ENCODE assay signal across 9 cellular contexts in genomic region chr2:117980783-117981676, GRCh38. TPM values are rescaled to one million over a fixed set of nuclear protein-coding genes. Genes with fewer than 3 reads are reported as not detected.
DNase-seq lines count a peak whose midpoint lies in the region; ATAC-seq and TF ChIP-seq lines count a peak whose summit lies in the region.
"Had no signal": no experiment of that assay in that cellular context is flagged by ENCODE, and none has a peak within 500 bp of the region (broad histone marks: within the 10 kb centered on the region; RNA-seq: fewer than 3 reads in every experiment).

No MANE protein-coding gene starts in this region.

- H3K4me3 Mint-ChIP-seq in activated T-helper 2 cell treated with anti-CD3 and anti-CD28 coated beads, Interferon-gamma antibody, Interleukin-2, Interleukin-4, amounts not matched to agents 10 μg/mL and 5 μg/mL and 100 μg/mL, durations not matched to agents 14 hours and 24 hours and 36 hours (ENCODE audit: low read depth) = no peak overlapping the region
- no peak overlapping the region for H3K4me3 Mint-ChIP-seq in type B pancreatic cell

- ATAC-seq in HG03039 (IDR thresholded peaks at IDR 0.05; ENCODE audit: unreplicated experiment) = no peak

- intact Hi-C loops in activated T-helper 2 cell treated with anti-CD3 and anti-CD28 coated beads, Interferon-gamma antibody, Interleukin-2, Interleukin-4, amounts not matched to agents 10 μg/mL and 5 μg/mL and 100 μg/mL, durations not matched to agents 14 hours and 24 hours and 36 hours (cut with micrococcal nuclease) = no loop called here

- H3K27me3 Mint-ChIP-seq in activated T-helper 2 cell treated with anti-CD3 and anti-CD28 coated beads, Interferon-gamma antibody, Interleukin-2, Interleukin-4, amounts not matched to agents 10 μg/mL and 5 μg/mL and 100 μg/mL, durations not matched to agents 14 hours and 24 hours and 36 hours (ENCODE audit: low read depth) = no peaks in the 10 kb centered on the region
- no peaks in the 10 kb centered on the region for H3K27me3 Mint-ChIP-seq in type B pancreatic cell

- no peak overlapping the region for H3K27ac Mint-ChIP-seq in activated T-helper 2 cell treated with anti-CD3 and anti-CD28 coated beads, Interferon-gamma antibody, Interleukin-2, Interleukin-4, amounts not matched to agents 10 μg/mL and 5 μg/mL and 100 μg/mL, durations not matched to agents 14 hours and 24 hours and 36 hours
- H3K27ac Mint-ChIP-seq in type B pancreatic cell = no peak overlapping the region

- no peaks in the 10 kb centered on the region for H3K4me1 Mint-ChIP-seq in activated T-helper 2 cell treated with anti-CD3 and anti-CD28 coated beads, Interferon-gamma antibody, Interleukin-2, Interleukin-4, amounts not matched to agents 10 μg/mL and 5 μg/mL and 100 μg/mL, durations not matched to agents 14 hours and 24 hours and 36 hours (ENCODE audit: low read depth)
- peaks cover 4% of the 10 kb centered on the region for H3K4me1 Mint-ChIP-seq in type B pancreatic cell (ENCODE audit: unreplicated experiment)

- no peaks in the 10 kb centered on the region for H3K9me3 Mint-ChIP-seq in activated T-helper 2 cell treated with anti-CD3 and anti-CD28 coated beads, Interferon-gamma antibody, Interleukin-2, Interleukin-4, amounts not matched to agents 10 μg/mL and 5 μg/mL and 100 μg/mL, durations not matched to agents 14 hours and 24 hours and 36 hours
- H3K9me3 Mint-ChIP-seq in type B pancreatic cell = no peaks in the 10 kb centered on the region

- peak overlapping the region; percentile 88 for H3K27ac ChIP-seq in epithelial cell of prostate

- DNase-seq in AG20443 (ENCODE audit: low spot score) (peak; percentile 53), MV-4-11 (lab: John Stamatoyannopoulos, UW) (peak; percentile 72), epithelial cell of prostate (ENCODE audit: low read depth, low spot score) (peak; percentile 80), non-pigmented ciliary epithelial cell (ENCODE audit: low read depth) (peak; percentile 89), type B pancreatic cell (ENCODE audit: extremely low spot score, unreplicated experiment) (no peak), NCI-H1436 (lab: John Stamatoyannopoulos, UW) (no peak)
- no peak for DNase-seq in activated T-helper 2 cell treated with anti-CD3 and anti-CD28 coated beads, Interferon-gamma antibody, Interleukin-2, Interleukin-4, amounts not matched to agents 10 μg/mL and 5 μg/mL and 100 μg/mL, durations not matched to agents 14 hours and 24 hours and 36 hours (ENCODE audit: low spot score)
- DNase-seq: uterus had no signal

- no peak for TF ChIP-seq CTCF in type B pancreatic cell (conservative IDR thresholded peaks at IDR 0.05)

- H3K36me3 Mint-ChIP-seq in activated T-helper 2 cell treated with anti-CD3 and anti-CD28 coated beads, Interferon-gamma antibody, Interleukin-2, Interleukin-4, amounts not matched to agents 10 μg/mL and 5 μg/mL and 100 μg/mL, durations not matched to agents 14 hours and 24 hours and 36 hours (ENCODE audit: low read depth) = peaks cover 53% of the 10 kb centered on the region
- peaks cover 25% of the 10 kb centered on the region for H3K36me3 Mint-ChIP-seq in type B pancreatic cell

RNA-seq across cellular contexts. Expression of gene CCDC93, which starts 32.8 kb away (rescaled TPM):
- total RNA-seq in activated T-helper 2 cell treated with anti-CD3 and anti-CD28 coated beads, Interferon-gamma antibody, Interleukin-2, Interleukin-4, amounts not matched to agents 10 μg/mL and 5 μg/mL and 100 μg/mL, durations not matched to agents 14 hours and 24 hours and 36 hours = 33.8 and 37.0 TPM in 2 replicates
- total RNA-seq in type B pancreatic cell (ENCODE audit: low replicate concordance) = 36.2 and 36.7 TPM in 2 replicates

Comparison
In these comparisons a context has a peak if more than half of its experiments do, and no peak if none do; other contexts are left out.
1. DNase-seq: peak in AG20443 (single experiment), MV-4-11 (single experiment), epithelial cell of prostate (single experiment) and non-pigmented ciliary epithelial cell (single experiment); none in activated T-helper 2 cell treated with anti-CD3 and anti-CD28 coated beads, Interferon-gamma antibody, Interleukin-2, Interleukin-4, amounts not matched to agents 10 μg/mL and 5 μg/mL and 100 μg/mL, durations not matched to agents 14 hours and 24 hours and 36 hours (single experiment), type B pancreatic cell (single experiment) and NCI-H1436 (single experiment).